Comparison of ENCODE assay signal across 1 cellular context in genomic region chr6:44456070-44456965, GRCh38.
TF ChIP-seq lines count a peak whose summit lies in the region.

No MANE protein-coding gene starts in this region.

TF ChIP-seq in HEK293, 187 proteins besides CTCF, POLR2A, EP300 and RAD21 (continued from another document):
- TF ChIP-seq SP3 (tag by site-specific recombination; IDR thresholded peaks at IDR 0.05): peak; percentile 23; the same call in 1 of the 2 replicates
- no peak for TF ChIP-seq HOXA7 (CRISPR knock-in tag; IDR thresholded peaks at IDR 0.05; ENCODE audit: borderline replicate concordance)
- TF ChIP-seq GLI2 (tag by site-specific recombination; IDR thresholded peaks at IDR 0.05; ENCODE audit: borderline replicate concordance, low read depth): no peak
- TF ChIP-seq, protein P1, sequence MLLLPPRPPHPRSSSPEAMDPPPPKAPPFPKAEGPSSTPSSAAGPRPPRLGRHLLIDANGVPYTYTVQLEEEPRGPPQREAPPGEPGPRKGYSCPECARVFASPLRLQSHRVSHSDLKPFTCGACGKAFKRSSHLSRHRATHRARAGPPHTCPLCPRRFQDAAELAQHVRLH (tag by site-specific recombination; IDR thresholded peaks at IDR 0.05): no peak
- no peak for TF ChIP-seq ZNF221 (tag by site-specific recombination; IDR thresholded peaks at IDR 0.05; ENCODE audit: borderline replicate concordance)
- TF ChIP-seq REST (tag by site-specific recombination; IDR thresholded peaks at IDR 0.05): no peak
- no peak for TF ChIP-seq ZNF121 (tag by site-specific recombination; IDR thresholded peaks at IDR 0.05)
- 0 out of 2 replicates have a peak, but pooled peaks have one; percentile 15 for TF ChIP-seq ZFP69B (tag by site-specific recombination; IDR thresholded peaks at IDR 0.05)
- TF ChIP-seq ZNF555 (tag by site-specific recombination; conservative IDR thresholded peaks at IDR 0.05): no peak
- TF ChIP-seq ZFHX2 (tag by site-specific recombination; conservative IDR thresholded peaks at IDR 0.05): peak; percentile 66
- TF ChIP-seq ZNF394 (tag by site-specific recombination; IDR thresholded peaks at IDR 0.05; ENCODE audit: borderline replicate concordance): no peak
- no peak for TF ChIP-seq ZNF16 (tag by site-specific recombination; IDR thresholded peaks at IDR 0.05; ENCODE audit: low read depth)
- 0 out of 2 replicates have a peak, but pooled peaks have one; percentile 54 for TF ChIP-seq ZNF184 (tag by site-specific recombination; IDR thresholded peaks at IDR 0.05)
- 0 out of 2 replicates have a peak, but pooled peaks have one; percentile 42 for TF ChIP-seq KLF7 (tag by site-specific recombination; IDR thresholded peaks at IDR 0.05; ENCODE audit: borderline replicate concordance)
- TF ChIP-seq KLF9 (tag by site-specific recombination; IDR thresholded peaks at IDR 0.05; ENCODE audit: low read depth): peak; percentile 78; the same call in 1 of the 2 replicates
- TF ChIP-seq ZBTB8A (tag by site-specific recombination; IDR thresholded peaks at IDR 0.05): no peak
- peak; percentile 69; the same call in 1 of the 2 replicates for TF ChIP-seq ZNF660 (tag by site-specific recombination; IDR thresholded peaks at IDR 0.05)
- TF ChIP-seq ZBTB20 (tag by site-specific recombination; IDR thresholded peaks at IDR 0.05): peak; percentile 54; the same call in 1 of the 2 replicates
- TF ChIP-seq ZIC2 (tag by site-specific recombination; IDR thresholded peaks at IDR 0.05): 0 out of 2 replicates have a peak, but pooled peaks have one; percentile 26
- TF ChIP-seq KLF16 (tag by site-specific recombination; IDR thresholded peaks at IDR 0.05): no peak
- peak; percentile 60; the same call in 1 of the 2 replicates for TF ChIP-seq TRIM28 (IDR thresholded peaks at IDR 0.05; ENCODE audit: borderline replicate concordance, low read length)
- peak; percentile 50; the same call in 1 of the 2 replicates for TF ChIP-seq ZNF335 (tag by site-specific recombination; conservative IDR thresholded peaks at IDR 0.05)
- TF ChIP-seq ZNF544 (tag by site-specific recombination; IDR thresholded peaks at IDR 0.05): no peak
- peak; percentile 61 for TF ChIP-seq KLF10 (tag by site-specific recombination; IDR thresholded peaks at IDR 0.05)
- no peak for TF ChIP-seq BCL11A (tag by site-specific recombination; IDR thresholded peaks at IDR 0.05; ENCODE audit: low read depth)
- no peak for TF ChIP-seq ZNF76 (tag by site-specific recombination; IDR thresholded peaks at IDR 0.05; ENCODE audit: borderline replicate concordance, low read depth)
- TF ChIP-seq, protein P2, sequence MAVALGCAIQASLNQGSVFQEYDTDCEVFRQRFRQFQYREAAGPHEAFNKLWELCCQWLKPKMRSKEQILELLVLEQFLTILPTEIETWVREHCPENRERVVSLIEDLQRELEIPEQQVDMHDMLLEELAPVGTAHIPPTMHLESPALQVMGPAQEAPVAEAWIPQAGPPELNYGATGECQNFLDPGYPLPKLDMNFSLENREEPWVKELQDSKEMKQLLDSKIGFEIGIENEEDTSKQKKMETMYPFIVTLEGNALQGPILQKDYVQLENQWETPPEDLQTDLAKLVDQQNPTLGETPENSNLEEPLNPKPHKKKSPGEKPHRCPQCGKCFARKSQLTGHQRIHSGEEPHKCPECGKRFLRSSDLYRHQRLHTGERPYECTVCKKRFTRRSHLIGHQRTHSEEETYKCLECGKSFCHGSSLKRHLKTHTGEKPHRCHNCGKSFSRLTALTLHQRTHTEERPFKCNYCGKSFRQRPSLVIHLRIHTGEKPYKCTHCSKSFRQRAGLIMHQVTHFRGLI (tag by site-specific recombination; IDR thresholded peaks at IDR 0.05): no peak
- peak; percentile 10; the same call in 1 of the 2 replicates for TF ChIP-seq ZBTB44 (tag by site-specific recombination; IDR thresholded peaks at IDR 0.05)
- no peak for TF ChIP-seq ZNF548 (tag by site-specific recombination; IDR thresholded peaks at IDR 0.05)
- TF ChIP-seq ZNF510 (tag by site-specific recombination; IDR thresholded peaks at IDR 0.05; ENCODE audit: insufficient replicate concordance): no peak
TF ChIP-seq in HEK293: peak in this region for 27.
